ENCODE assay signal across 20 cellular contexts in the genomic region with DNA sequence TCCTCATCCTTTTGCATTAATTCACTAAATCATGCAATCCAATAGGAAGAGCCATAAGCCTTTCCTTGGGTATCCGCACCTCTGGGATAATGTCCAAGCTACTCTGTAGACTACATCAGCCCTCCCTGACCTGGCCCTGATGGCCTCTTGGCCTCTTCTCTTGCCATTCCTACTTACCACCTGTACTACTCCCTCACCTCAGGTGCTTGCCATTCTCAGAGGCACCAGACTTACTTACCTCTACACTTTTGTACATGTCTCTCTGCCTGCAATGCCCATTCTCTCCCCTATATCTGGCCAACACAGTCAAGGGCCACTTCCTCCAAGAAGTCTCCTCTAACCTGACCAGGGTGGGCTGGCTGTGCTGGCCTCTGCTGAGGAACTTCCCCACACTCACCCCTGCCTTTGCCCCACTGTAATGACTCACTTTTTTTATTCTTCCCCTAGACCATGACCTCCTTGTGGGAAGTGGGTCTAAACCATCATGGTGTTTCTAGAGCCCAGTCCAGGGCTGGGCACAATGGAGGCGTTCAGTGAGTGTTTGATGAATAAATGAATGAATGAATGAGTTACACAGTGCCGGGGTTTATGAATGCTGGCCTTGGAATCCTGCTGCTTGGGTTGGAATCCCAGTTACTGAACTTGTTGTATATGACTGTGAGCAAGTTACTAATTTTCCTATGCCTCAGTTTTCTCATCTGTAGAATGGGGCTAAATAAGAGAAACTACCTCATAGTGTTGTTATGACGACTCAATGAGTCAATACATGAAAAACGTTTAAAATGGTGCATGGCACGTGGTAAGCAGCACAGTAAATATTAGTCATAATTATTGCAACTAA.
"Had no signal": no experiment of that assay in that cellular context is flagged by ENCODE, and none has a peak within 500 bp of the region (broad histone marks: within the 10 kb centered on the region; RNA-seq: fewer than 3 reads in every experiment).

No MANE protein-coding gene starts in this region.

- H3K4me3 Mint-ChIP-seq: activated B cell treated with CpG ODN at 0.5 μM for 24 hours; activated CD4-positive, alpha-beta T cell treated with anti-CD3 and anti-CD28 coated beads, Interleukin-2, amount 10 ng/mL, durations not matched to agents 7 days and 5 days; activated T-cell treated with anti-CD3 and anti-CD28 coated beads, Interleukin-2, amount 50 U/mL, for 4 hours; dendritic cell treated with granulocyte-macrophage colony-stimulating factor and Interleukin-4, amounts not matched to agents 40 ng/mL and 50 ng/mL, for 4 days; naive thymus-derived CD8-positive, alpha-beta T cell; stimulated activated memory B cell treated with anti-CD40 and anti-IgM and Interleukin-4, amounts not matched to agents 10 μg/mL and 1 μg/mL and 100 μg/mL, for 72 hours; T-helper 2 cell treated with Interferon-gamma antibody and Interleukin-4, amounts not matched to agents 5 μg/mL and 100 μg/mL, for 36 hours had no signal

- H3K36me3 Mint-ChIP-seq: naive thymus-derived CD8-positive, alpha-beta T cell; stimulated activated memory B cell treated with anti-CD40 and anti-IgM and Interleukin-4, amounts not matched to agents 10 μg/mL and 1 μg/mL and 100 μg/mL, for 72 hours had no signal

- H3K27ac Mint-ChIP-seq: activated B cell treated with CpG ODN at 0.5 μM for 24 hours; activated CD4-positive, alpha-beta T cell treated with anti-CD3 and anti-CD28 coated beads, Interleukin-2, amount 10 ng/mL, durations not matched to agents 7 days and 5 days; dendritic cell treated with granulocyte-macrophage colony-stimulating factor and Interleukin-4, amounts not matched to agents 40 ng/mL and 50 ng/mL, for 4 days; naive thymus-derived CD8-positive, alpha-beta T cell; stimulated activated memory B cell treated with anti-CD40 and anti-IgM and Interleukin-4, amounts not matched to agents 10 μg/mL and 1 μg/mL and 100 μg/mL, for 72 hours; T-helper 2 cell treated with Interferon-gamma antibody and Interleukin-4, amounts not matched to agents 5 μg/mL and 100 μg/mL, for 36 hours had no signal

- H3K27ac ChIP-seq: ovary, psoas muscle, testis, upper lobe of right lung had no signal

- H3K36me3 ChIP-seq: ovary, upper lobe of right lung had no signal

- H3K27me3 ChIP-seq: ovary, testis, upper lobe of right lung had no signal

- DNase-seq: activated B cell treated with CpG ODN at 0.5 μM for 24 hours; activated CD4-positive, alpha-beta T cell treated with anti-CD3 and anti-CD28 coated beads, Interleukin-2, amount 10 ng/mL, durations not matched to agents 7 days and 5 days; activated effector memory CD4-positive, alpha-beta T cell treated with Interleukin-2 at 50 U/mL for 16 hours; activated naive CD4-positive, alpha-beta T cell treated with anti-CD3 and anti-CD28 coated beads, Interleukin-2, amount 50 U/mL, for 16 hours; activated T-cell treated with anti-CD3 and anti-CD28 coated beads, Interleukin-2, amount 50 U/mL, for 4 hours; cerebellar nuclear complex; effector memory CD4-positive, alpha-beta T cell; mesendoderm; psoas muscle; stimulated activated CD4-positive, alpha-beta T cell treated with anti-CD3 and anti-CD28 coated beads, Interleukin-4, amount 100 ng/mL, for 24 hours; testis; upper lobe of right lung had no signal

- H3K4me1 ChIP-seq: testis, upper lobe of right lung had no signal

- H3K27me3 Mint-ChIP-seq: activated B cell treated with CpG ODN at 0.5 μM for 24 hours had no signal

- ATAC-seq: naive thymus-derived CD8-positive, alpha-beta T cell; psoas muscle; sciatic nerve; stimulated activated memory B cell treated with anti-CD40 and anti-IgM and Interleukin-4, amounts not matched to agents 10 μg/mL and 1 μg/mL and 100 μg/mL, for 72 hours; upper lobe of right lung had no signal

- H3K4me3 ChIP-seq: ovary, psoas muscle, smooth muscle cell, testis, upper lobe of right lung had no signal

- H3K4me1 Mint-ChIP-seq: activated B cell treated with CpG ODN at 0.5 μM for 24 hours; activated CD4-positive, alpha-beta T cell treated with anti-CD3 and anti-CD28 coated beads, Interleukin-2, amount 10 ng/mL, durations not matched to agents 7 days and 5 days; naive thymus-derived CD8-positive, alpha-beta T cell; stimulated activated memory B cell treated with anti-CD40 and anti-IgM and Interleukin-4, amounts not matched to agents 10 μg/mL and 1 μg/mL and 100 μg/mL, for 72 hours had no signal

- H3K9me3 ChIP-seq: ovary, psoas muscle, SK-N-SH, testis, upper lobe of right lung had no signal

- H3K9me3 Mint-ChIP-seq: activated B cell treated with CpG ODN at 0.5 μM for 24 hours; activated CD4-positive, alpha-beta T cell treated with anti-CD3 and anti-CD28 coated beads, Interleukin-2, amount 10 ng/mL, durations not matched to agents 7 days and 5 days; activated T-cell treated with anti-CD3 and anti-CD28 coated beads, Interleukin-2, amount 50 U/mL, for 4 hours; dendritic cell treated with granulocyte-macrophage colony-stimulating factor and Interleukin-4, amounts not matched to agents 40 ng/mL and 50 ng/mL, for 4 days; naive thymus-derived CD8-positive, alpha-beta T cell; stimulated activated memory B cell treated with anti-CD40 and anti-IgM and Interleukin-4, amounts not matched to agents 10 μg/mL and 1 μg/mL and 100 μg/mL, for 72 hours; T-helper 2 cell treated with Interferon-gamma antibody and Interleukin-4, amounts not matched to agents 5 μg/mL and 100 μg/mL, for 36 hours had no signal
